In the genomic region with DNA sequence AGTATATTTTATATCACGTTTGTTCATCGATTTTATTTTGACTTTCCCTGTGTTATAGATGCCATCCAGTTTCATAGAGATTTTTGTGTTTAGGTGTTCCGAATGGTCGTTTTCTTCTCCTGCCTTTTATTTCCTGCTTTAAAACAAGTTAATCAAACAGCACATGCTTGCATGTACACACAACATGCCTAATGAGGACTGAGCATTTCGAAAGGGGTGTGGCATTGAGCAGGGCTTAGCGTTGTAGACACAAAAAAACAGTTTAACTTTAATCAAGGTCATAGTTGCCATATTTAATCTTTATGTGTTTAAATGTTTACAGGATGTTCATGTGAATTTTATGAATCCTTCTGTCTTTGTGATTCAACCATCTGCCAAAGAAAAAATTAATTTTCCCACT, we compare ENCODE assay signal across 15 cellular contexts.
DNase-seq lines count a peak whose midpoint lies in the region; ATAC-seq, FAIRE-seq and TF ChIP-seq lines count a peak whose summit lies in the region.
"Had no signal": no experiment of that assay in that cellular context is flagged by ENCODE, and none has a peak within 500 bp of the region (broad histone marks: within the 10 kb centered on the region; RNA-seq: fewer than 3 reads in every experiment).

No MANE protein-coding gene starts in this region.

- FAIRE-seq in RCC 7860 (lab: Jason Lieb, UNC), result no peak

- no peaks in the 10 kb centered on the region for H3K27me3 ChIP-seq in HUES64 (ENCODE audit: insufficient read depth, low read length)
- no peaks in the 10 kb centered on the region for H3K27me3 ChIP-seq in neural progenitor cell
- no peaks in the 10 kb centered on the region for H3K27me3 ChIP-seq in brain microvascular endothelial cell (replicated peaks)

- peaks cover 6% of the 10 kb centered on the region for H3K27me3 Mint-ChIP-seq in neural progenitor cell (ENCODE audit: insufficient read depth, low read depth)

- peak; percentile 69 for DNase-seq in NCI-H748 treated with DMSO at 0.1 percent for 48 hours (lab: John Stamatoyannopoulos, UW)
- no peak for DNase-seq in neural progenitor cell (ENCODE audit: low spot score)
- no peak for DNase-seq in RCC 7860 (ENCODE audit: low spot score)
- no peak for DNase-seq in brain microvascular endothelial cell
- no peak for DNase-seq in NCI-H2227 treated with DMSO at 0.1 percent for 48 hours (lab: John Stamatoyannopoulos, UW)
- no peak for DNase-seq in AG08396 (ENCODE audit: low spot score)
- DNase-seq: ACHN, AML-193, Caco-2, DMS53, NCI-H1436, PC-9, SW 1271 had no signal

- H3K9ac ChIP-seq in HUES64 (ENCODE audit: low read depth, low read length), result no peak overlapping the region; the same call in 1 of the 2 replicates
- H3K9ac ChIP-seq in neural progenitor cell, result no peak overlapping the region

- peaks cover 100% of the 10 kb centered on the region for H4K20me1 ChIP-seq in neural progenitor cell (ENCODE audit: low read depth)

- H3K36me3 ChIP-seq in HUES64 (ENCODE audit: insufficient read depth, low read length) (peaks cover 45% of the 10 kb centered on the region), neural progenitor cell (peaks cover 3% of the 10 kb centered on the region), brain microvascular endothelial cell (replicated peaks) (no peaks in the 10 kb centered on the region)

- peaks cover 92% of the 10 kb centered on the region for H3K4me1 ChIP-seq in HUES64 (ENCODE audit: insufficient read depth, low read length)
- peaks cover 96% of the 10 kb centered on the region for H3K4me1 ChIP-seq in neural progenitor cell

- WGBS in HUES64, result 86% methylated on average over 6 of the region's 6 CpGs

- peaks cover 24% of the 10 kb centered on the region for H3K4me1 Mint-ChIP-seq in neural progenitor cell

- peak overlapping the region; percentile 86 for H3K4me2 ChIP-seq in neural progenitor cell
- H3K4me2 ChIP-seq: PC-9 had no signal

- H3F3A ChIP-seq in neural progenitor cell (ENCODE audit: low read depth), result peaks cover 64% of the 10 kb centered on the region

- in situ Hi-C loops in brain microvascular endothelial cell (cut with HindIII; ENCODE audit: low pct_ligation_motif_present, low sequenced_read_pairs), result no loop called here

- ATAC-seq in esophagus mucosa, result peak; percentile 80

- H3K27ac ChIP-seq in HUES64 (ENCODE audit: low read depth, low read length) (peak overlapping the region; percentile 89; the same call in 1 of the 2 replicates), neural progenitor cell (no peak overlapping the region), brain microvascular endothelial cell (no peak overlapping the region)
- H3K27ac ChIP-seq: PC-9 had no signal

- H3K4me3 Mint-ChIP-seq in neural progenitor cell, result no peak overlapping the region

- H3K9me3 Mint-ChIP-seq in neural progenitor cell, result no peaks in the 10 kb centered on the region

- H3K36me3 Mint-ChIP-seq in neural progenitor cell, result peaks cover 31% of the 10 kb centered on the region

- TF ChIP-seq CTCF in neural progenitor cell (IDR thresholded peaks at IDR 0.05), result no peak
- TF ChIP-seq CTCF in brain microvascular endothelial cell (IDR thresholded peaks at IDR 0.05; ENCODE audit: low read depth, low read length, missing control alignments), result no peak

- H3K4me3 ChIP-seq in HUES64 (ENCODE audit: low read length), result 0 out of 2 replicates have a peak overlapping the region, but pooled peaks have one; percentile 89
- no peak overlapping the region for H3K4me3 ChIP-seq in neural progenitor cell
- H3K4me3 ChIP-seq in brain microvascular endothelial cell (ENCODE audit: low read depth, low read length), result no peak overlapping the region
- H3K4me3 ChIP-seq: PC-9 had no signal

- H3K27ac Mint-ChIP-seq in neural progenitor cell, result no peak overlapping the region

- H2AFZ ChIP-seq in neural progenitor cell (replicated peaks), result no peak overlapping the region
- H2AFZ ChIP-seq: PC-9 had no signal

- H3K79me2 ChIP-seq in neural progenitor cell (ENCODE audit: low read depth), result peaks cover 99% of the 10 kb centered on the region

- H3K9me3 ChIP-seq in HUES64 (ENCODE audit: insufficient read depth, low read depth, low read length) (no peaks in the 10 kb centered on the region), neural progenitor cell (ENCODE audit: low read depth) (no peaks in the 10 kb centered on the region)
- H3K9me3 ChIP-seq: Caco-2 had no signal
